In the genomic region with DNA sequence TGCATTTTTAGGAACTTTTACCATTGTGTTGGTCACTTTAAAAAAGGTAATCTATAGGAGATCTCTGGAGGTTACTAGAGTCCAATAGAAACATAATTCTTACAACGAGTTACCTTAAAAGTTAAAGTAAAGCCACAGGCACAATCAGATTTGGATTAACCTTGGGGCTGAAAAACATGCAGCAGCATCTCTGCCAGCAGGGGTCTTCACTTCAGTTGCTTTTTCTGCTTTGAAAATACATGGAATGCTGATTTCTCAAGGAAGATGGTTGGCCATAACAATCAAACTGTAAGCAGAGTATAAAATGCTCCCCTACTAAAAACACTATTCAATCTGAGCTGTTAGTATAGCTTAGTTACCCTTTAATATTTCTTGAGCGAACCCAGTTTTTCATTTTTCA, we compare ENCODE assay signal across 17 cellular contexts.
"Had no signal": no experiment of that assay in that cellular context is flagged by ENCODE, and none has a peak within 500 bp of the region (broad histone marks: within the 10 kb centered on the region; RNA-seq: fewer than 3 reads in every experiment).

No MANE protein-coding gene starts in this region.

- H3K9me3 ChIP-seq: transverse colon had no signal

- H3K36me3 ChIP-seq: transverse colon had no signal

- ATAC-seq: activated T-helper 17 cell treated with anti-CD3 and anti-CD28 coated beads, Interleukin-2, amount 50 U/mL, for 72 hours; esophagus mucosa; right cardiac atrium; stimulated activated naive CD8-positive, alpha-beta T cell treated with anti-CD3 and anti-CD28 coated beads, Interleukin-15, Interleukin-2, amounts not matched to agents 100 U/mL and 50 U/mL, for 24 hours; T-cell had no signal

- H3K4me2 ChIP-seq: hepatocyte had no signal

- H2AFZ ChIP-seq: hepatocyte had no signal

- H3K4me3 ChIP-seq: hepatocyte, transverse colon had no signal

- DNase-seq: activated CD4-positive, alpha-beta T cell treated with anti-CD3 and anti-CD28 coated beads, Interleukin-2, amount 50 U/mL, for 4 hours; activated CD4-positive, CD25-positive, alpha-beta regulatory T cell treated with anti-CD3 and anti-CD28 coated beads, Interleukin-2, amount 50 U/mL, for 72 hours; activated naive CD4-positive, alpha-beta T cell treated with Interleukin-2 at 50 U/mL for 16 hours; anterior cingulate cortex; kidney glomerular epithelial cell; nephron progenitor cell; occipital lobe; right cardiac atrium; small intestine; stimulated activated CD4-positive, alpha-beta T cell treated with anti-CD3 and anti-CD28 coated beads, Interleukin-4, amount 100 ng/mL, for 24 hours; stimulated activated naive CD8-positive, alpha-beta T cell treated with anti-CD3 and anti-CD28 coated beads, Interleukin-15, Interleukin-2, amounts not matched to agents 100 U/mL and 50 U/mL, for 24 hours; T-cell; T-helper 9 cell; transverse colon had no signal

- H3K4me1 ChIP-seq: transverse colon had no signal

- H3K79me2 ChIP-seq: hepatocyte had no signal

- H3K27ac ChIP-seq: hepatocyte, transverse colon had no signal

- H3K27me3 ChIP-seq: hepatocyte, transverse colon had no signal
